2 cellular contexts compared by ENCODE assay signal in the genomic region with DNA sequence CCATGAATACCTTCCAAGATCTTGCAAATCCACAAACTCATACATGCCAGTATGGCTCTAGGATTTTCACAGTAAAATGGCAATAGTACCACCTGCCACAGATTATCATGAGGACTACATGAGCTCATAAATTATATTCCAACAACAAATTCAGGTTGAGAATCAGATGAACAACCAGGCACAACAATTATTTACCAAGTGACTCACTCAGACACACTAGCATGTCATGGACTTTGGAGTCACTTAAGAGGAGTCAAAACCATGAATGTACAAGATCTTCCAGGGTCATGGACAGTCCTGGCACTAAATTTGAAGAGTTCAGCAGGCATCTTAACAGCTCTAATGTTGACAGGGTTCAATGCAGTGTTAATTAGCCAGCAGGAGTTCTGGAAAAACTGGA.
A peak's percentile ranks its signal among the peaks of the same experiment; 100 is the strongest.
TF ChIP-seq lines count a peak whose summit lies in the region.

No MANE protein-coding gene starts in this region.

TF ChIP-seq in IMR-90, 13 proteins besides CTCF, POLR2A, EP300 and RAD21:
- TF ChIP-seq, protein P1, sequence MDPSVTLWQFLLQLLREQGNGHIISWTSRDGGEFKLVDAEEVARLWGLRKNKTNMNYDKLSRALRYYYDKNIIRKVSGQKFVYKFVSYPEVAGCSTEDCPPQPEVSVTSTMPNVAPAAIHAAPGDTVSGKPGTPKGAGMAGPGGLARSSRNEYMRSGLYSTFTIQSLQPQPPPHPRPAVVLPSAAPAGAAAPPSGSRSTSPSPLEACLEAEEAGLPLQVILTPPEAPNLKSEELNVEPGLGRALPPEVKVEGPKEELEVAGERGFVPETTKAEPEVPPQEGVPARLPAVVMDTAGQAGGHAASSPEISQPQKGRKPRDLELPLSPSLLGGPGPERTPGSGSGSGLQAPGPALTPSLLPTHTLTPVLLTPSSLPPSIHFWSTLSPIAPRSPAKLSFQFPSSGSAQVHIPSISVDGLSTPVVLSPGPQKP (IDR thresholded peaks at IDR 0.05; ENCODE audit: borderline replicate concordance, low read depth, low read length): no peak
- TF ChIP-seq MAZ (IDR thresholded peaks at IDR 0.05; ENCODE audit: borderline replicate concordance, low read depth, low read length) (no peak), BHLHE40 (IDR thresholded peaks at IDR 0.05; ENCODE audit: low read depth, low read length) (no peak), CHD1 (IDR thresholded peaks at IDR 0.05; ENCODE audit: low read depth, low read length) (no peak), RCOR1 (IDR thresholded peaks at IDR 0.05; ENCODE audit: insufficient replicate concordance, low read length) (no peak), MXI1 (IDR thresholded peaks at IDR 0.05; ENCODE audit: borderline replicate concordance, low read depth, low read length) (no peak), RFX5 (IDR thresholded peaks at IDR 0.05; ENCODE audit: low read depth, low read length) (no peak), FOS (IDR thresholded peaks at IDR 0.05; ENCODE audit: low read depth, low read length) (no peak)
- TF ChIP-seq, protein P2, sequence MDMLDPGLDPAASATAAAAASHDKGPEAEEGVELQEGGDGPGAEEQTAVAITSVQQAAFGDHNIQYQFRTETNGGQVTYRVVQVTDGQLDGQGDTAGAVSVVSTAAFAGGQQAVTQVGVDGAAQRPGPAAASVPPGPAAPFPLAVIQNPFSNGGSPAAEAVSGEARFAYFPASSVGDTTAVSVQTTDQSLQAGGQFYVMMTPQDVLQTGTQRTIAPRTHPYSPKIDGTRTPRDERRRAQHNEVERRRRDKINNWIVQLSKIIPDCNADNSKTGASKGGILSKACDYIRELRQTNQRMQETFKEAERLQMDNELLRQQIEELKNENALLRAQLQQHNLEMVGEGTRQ (IDR thresholded peaks at IDR 0.05; ENCODE audit: low read depth, low read length): no peak
TF ChIP-seq in IMR-90: peak in this region for 0.

TF ChIP-seq in HepG2, 621 proteins besides CTCF, POLR2A, EP300 and RAD21 (continues in another document):
- TF ChIP-seq MXI1 (IDR thresholded peaks at IDR 0.05; ENCODE audit: borderline replicate concordance, low read depth, low read length) (peak; percentile 30; the same call in 1 of the 3 replicates), ELF4 (CRISPR knock-in tag; IDR thresholded peaks at IDR 0.05; ENCODE audit: borderline replicate concordance) (no peak), ELF3 (CRISPR knock-in tag; IDR thresholded peaks at IDR 0.05) (peak; percentile 57), SP1 (IDR thresholded peaks at IDR 0.05) (no peak), SP1 (CRISPR knock-in tag; IDR thresholded peaks at IDR 0.05) (0 out of 2 replicates have a peak, but pooled peaks have one; percentile 16), ZFP36L2 (CRISPR knock-in tag; IDR thresholded peaks at IDR 0.05) (no peak), JUND (CRISPR knock-in tag; IDR thresholded peaks at IDR 0.05) (peak; percentile 78; the same call in 1 of the 2 replicates), RARA (CRISPR knock-in tag; IDR thresholded peaks at IDR 0.05) (peak; percentile 83), MIER3 (CRISPR knock-in tag; IDR thresholded peaks at IDR 0.05; ENCODE audit: borderline replicate concordance) (peak; percentile 48; the same call in 1 of the 2 replicates), NR2C2 (CRISPR knock-in tag; IDR thresholded peaks at IDR 0.05; ENCODE audit: borderline replicate concordance) (peak; percentile 43; the same call in 1 of the 2 replicates), SOX6 (IDR thresholded peaks at IDR 0.05) (no peak), SOX6 (CRISPR knock-in tag; IDR thresholded peaks at IDR 0.05) (peak; percentile 44; the same call in 1 of the 2 replicates), FOXP1 (IDR thresholded peaks at IDR 0.05) (no peak), FOXP1 (CRISPR knock-in tag; IDR thresholded peaks at IDR 0.05) (peak; percentile 81), ZNF605 (CRISPR knock-in tag; IDR thresholded peaks at IDR 0.05) (no peak), ARID2 (CRISPR knock-in tag; IDR thresholded peaks at IDR 0.05; ENCODE audit: borderline replicate concordance) (0 out of 2 replicates have a peak, but pooled peaks have one; percentile 51), MEIS1 (CRISPR knock-in tag; IDR thresholded peaks at IDR 0.05; ENCODE audit: borderline replicate concordance) (peak; percentile 47; the same call in 1 of the 2 replicates), KLF16 (CRISPR knock-in tag; IDR thresholded peaks at IDR 0.05) (0 out of 4 replicates have a peak, but pooled peaks of 1 of the 2 experiments have one; percentile 41), SNAPC2 (CRISPR knock-in tag; IDR thresholded peaks at IDR 0.05) (no peak), HDAC2 (CRISPR knock-in tag; IDR thresholded peaks at IDR 0.05) (0 out of 2 replicates have a peak, but pooled peaks have one; percentile 21), NFE2L1 (CRISPR knock-in tag; IDR thresholded peaks at IDR 0.05; ENCODE audit: borderline replicate concordance) (no peak), GATAD2A (CRISPR knock-in tag; IDR thresholded peaks at IDR 0.05) (peak; percentile 81)
- TF ChIP-seq, protein P3, sequence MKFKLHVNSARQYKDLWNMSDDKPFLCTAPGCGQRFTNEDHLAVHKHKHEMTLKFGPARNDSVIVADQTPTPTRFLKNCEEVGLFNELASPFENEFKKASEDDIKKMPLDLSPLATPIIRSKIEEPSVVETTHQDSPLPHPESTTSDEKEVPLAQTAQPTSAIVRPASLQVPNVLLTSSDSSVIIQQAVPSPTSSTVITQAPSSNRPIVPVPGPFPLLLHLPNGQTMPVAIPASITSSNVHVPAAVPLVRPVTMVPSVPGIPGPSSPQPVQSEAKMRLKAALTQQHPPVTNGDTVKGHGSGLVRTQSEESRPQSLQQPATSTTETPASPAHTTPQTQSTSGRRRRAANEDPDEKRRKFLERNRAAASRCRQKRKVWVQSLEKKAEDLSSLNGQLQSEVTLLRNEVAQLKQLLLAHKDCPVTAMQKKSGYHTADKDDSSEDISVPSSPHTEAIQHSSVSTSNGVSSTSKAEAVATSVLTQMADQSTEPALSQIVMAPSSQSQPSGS (CRISPR knock-in tag; IDR thresholded peaks at IDR 0.05): no peak
- TF ChIP-seq, protein P4, sequence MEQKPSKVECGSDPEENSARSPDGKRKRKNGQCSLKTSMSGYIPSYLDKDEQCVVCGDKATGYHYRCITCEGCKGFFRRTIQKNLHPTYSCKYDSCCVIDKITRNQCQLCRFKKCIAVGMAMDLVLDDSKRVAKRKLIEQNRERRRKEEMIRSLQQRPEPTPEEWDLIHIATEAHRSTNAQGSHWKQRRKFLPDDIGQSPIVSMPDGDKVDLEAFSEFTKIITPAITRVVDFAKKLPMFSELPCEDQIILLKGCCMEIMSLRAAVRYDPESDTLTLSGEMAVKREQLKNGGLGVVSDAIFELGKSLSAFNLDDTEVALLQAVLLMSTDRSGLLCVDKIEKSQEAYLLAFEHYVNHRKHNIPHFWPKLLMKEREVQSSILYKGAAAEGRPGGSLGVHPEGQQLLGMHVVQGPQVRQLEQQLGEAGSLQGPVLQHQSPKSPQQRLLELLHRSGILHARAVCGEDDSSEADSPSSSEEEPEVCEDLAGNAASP (CRISPR knock-in tag; IDR thresholded peaks at IDR 0.05; ENCODE audit: borderline replicate concordance): peak; percentile 48; the same call in 1 of the 2 replicates
- TF ChIP-seq, protein P5, sequence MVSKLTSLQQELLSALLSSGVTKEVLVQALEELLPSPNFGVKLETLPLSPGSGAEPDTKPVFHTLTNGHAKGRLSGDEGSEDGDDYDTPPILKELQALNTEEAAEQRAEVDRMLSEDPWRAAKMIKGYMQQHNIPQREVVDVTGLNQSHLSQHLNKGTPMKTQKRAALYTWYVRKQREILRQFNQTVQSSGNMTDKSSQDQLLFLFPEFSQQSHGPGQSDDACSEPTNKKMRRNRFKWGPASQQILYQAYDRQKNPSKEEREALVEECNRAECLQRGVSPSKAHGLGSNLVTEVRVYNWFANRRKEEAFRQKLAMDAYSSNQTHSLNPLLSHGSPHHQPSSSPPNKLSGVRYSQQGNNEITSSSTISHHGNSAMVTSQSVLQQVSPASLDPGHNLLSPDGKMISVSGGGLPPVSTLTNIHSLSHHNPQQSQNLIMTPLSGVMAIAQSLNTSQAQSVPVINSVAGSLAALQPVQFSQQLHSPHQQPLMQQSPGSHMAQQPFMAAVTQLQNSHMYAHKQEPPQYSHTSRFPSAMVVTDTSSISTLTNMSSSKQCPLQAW (CRISPR knock-in tag; IDR thresholded peaks at IDR 0.05): no peak
- TF ChIP-seq, protein P6, sequence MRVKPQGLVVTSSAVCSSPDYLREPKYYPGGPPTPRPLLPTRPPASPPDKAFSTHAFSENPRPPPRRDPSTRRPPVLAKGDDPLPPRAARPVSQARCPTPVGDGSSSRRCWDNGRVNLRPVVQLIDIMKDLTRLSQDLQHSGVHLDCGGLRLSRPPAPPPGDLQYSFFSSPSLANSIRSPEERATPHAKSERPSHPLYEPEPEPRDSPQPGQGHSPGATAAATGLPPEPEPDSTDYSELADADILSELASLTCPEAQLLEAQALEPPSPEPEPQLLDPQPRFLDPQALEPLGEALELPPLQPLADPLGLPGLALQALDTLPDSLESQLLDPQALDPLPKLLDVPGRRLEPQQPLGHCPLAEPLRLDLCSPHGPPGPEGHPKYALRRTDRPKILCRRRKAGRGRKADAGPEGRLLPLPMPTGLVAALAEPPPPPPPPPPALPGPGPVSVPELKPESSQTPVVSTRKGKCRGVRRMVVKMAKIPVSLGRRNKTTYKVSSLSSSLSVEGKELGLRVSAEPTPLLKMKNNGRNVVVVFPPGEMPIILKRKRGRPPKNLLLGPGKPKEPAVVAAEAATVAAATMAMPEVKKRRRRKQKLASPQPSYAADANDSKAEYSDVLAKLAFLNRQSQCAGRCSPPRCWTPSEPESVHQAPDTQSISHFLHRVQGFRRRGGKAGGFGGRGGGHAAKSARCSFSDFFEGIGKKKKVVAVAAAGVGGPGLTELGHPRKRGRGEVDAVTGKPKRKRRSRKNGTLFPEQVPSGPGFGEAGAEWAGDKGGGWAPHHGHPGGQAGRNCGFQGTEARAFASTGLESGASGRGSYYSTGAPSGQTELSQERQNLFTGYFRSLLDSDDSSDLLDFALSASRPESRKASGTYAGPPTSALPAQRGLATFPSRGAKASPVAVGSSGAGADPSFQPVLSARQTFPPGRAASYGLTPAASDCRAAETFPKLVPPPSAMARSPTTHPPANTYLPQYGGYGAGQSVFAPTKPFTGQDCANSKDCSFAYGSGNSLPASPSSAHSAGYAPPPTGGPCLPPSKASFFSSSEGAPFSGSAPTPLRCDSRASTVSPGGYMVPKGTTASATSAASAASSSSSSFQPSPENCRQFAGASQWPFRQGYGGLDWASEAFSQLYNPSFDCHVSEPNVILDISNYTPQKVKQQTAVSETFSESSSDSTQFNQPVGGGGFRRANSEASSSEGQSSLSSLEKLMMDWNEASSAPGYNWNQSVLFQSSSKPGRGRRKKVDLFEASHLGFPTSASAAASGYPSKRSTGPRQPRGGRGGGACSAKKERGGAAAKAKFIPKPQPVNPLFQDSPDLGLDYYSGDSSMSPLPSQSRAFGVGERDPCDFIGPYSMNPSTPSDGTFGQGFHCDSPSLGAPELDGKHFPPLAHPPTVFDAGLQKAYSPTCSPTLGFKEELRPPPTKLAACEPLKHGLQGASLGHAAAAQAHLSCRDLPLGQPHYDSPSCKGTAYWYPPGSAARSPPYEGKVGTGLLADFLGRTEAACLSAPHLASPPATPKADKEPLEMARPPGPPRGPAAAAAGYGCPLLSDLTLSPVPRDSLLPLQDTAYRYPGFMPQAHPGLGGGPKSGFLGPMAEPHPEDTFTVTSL (CRISPR knock-in tag; IDR thresholded peaks at IDR 0.05; ENCODE audit: borderline replicate concordance): peak; percentile 89
- TF ChIP-seq, protein P7, sequence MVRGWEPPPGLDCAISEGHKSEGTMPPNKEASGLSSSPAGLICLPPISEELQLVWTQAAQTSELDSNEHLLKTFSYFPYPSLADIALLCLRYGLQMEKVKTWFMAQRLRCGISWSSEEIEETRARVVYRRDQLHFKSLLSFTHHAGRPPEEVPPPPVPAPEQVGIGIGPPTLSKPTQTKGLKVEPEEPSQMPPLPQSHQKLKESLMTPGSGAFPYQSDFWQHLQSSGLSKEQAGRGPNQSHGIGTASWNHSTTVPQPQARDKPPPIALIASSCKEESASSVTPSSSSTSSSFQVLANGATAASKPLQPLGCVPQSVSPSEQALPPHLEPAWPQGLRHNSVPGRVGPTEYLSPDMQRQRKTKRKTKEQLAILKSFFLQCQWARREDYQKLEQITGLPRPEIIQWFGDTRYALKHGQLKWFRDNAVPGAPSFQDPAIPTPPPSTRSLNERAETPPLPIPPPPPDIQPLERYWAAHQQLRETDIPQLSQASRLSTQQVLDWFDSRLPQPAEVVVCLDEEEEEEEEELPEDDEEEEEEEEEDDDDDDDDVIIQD (CRISPR knock-in tag; IDR thresholded peaks at IDR 0.05; ENCODE audit: low read depth): peak; percentile 72; the same call in 1 of the 2 replicates
- TF ChIP-seq, protein P8, sequence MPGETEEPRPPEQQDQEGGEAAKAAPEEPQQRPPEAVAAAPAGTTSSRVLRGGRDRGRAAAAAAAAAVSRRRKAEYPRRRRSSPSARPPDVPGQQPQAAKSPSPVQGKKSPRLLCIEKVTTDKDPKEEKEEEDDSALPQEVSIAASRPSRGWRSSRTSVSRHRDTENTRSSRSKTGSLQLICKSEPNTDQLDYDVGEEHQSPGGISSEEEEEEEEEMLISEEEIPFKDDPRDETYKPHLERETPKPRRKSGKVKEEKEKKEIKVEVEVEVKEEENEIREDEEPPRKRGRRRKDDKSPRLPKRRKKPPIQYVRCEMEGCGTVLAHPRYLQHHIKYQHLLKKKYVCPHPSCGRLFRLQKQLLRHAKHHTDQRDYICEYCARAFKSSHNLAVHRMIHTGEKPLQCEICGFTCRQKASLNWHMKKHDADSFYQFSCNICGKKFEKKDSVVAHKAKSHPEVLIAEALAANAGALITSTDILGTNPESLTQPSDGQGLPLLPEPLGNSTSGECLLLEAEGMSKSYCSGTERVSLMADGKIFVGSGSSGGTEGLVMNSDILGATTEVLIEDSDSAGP (CRISPR knock-in tag; IDR thresholded peaks at IDR 0.05; ENCODE audit: borderline replicate concordance): no peak
- TF ChIP-seq, protein P9, sequence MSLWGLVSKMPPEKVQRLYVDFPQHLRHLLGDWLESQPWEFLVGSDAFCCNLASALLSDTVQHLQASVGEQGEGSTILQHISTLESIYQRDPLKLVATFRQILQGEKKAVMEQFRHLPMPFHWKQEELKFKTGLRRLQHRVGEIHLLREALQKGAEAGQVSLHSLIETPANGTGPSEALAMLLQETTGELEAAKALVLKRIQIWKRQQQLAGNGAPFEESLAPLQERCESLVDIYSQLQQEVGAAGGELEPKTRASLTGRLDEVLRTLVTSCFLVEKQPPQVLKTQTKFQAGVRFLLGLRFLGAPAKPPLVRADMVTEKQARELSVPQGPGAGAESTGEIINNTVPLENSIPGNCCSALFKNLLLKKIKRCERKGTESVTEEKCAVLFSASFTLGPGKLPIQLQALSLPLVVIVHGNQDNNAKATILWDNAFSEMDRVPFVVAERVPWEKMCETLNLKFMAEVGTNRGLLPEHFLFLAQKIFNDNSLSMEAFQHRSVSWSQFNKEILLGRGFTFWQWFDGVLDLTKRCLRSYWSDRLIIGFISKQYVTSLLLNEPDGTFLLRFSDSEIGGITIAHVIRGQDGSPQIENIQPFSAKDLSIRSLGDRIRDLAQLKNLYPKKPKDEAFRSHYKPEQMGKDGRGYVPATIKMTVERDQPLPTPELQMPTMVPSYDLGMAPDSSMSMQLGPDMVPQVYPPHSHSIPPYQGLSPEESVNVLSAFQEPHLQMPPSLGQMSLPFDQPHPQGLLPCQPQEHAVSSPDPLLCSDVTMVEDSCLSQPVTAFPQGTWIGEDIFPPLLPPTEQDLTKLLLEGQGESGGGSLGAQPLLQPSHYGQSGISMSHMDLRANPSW (CRISPR knock-in tag; IDR thresholded peaks at IDR 0.05; ENCODE audit: borderline replicate concordance): no peak
